In the genomic region with DNA sequence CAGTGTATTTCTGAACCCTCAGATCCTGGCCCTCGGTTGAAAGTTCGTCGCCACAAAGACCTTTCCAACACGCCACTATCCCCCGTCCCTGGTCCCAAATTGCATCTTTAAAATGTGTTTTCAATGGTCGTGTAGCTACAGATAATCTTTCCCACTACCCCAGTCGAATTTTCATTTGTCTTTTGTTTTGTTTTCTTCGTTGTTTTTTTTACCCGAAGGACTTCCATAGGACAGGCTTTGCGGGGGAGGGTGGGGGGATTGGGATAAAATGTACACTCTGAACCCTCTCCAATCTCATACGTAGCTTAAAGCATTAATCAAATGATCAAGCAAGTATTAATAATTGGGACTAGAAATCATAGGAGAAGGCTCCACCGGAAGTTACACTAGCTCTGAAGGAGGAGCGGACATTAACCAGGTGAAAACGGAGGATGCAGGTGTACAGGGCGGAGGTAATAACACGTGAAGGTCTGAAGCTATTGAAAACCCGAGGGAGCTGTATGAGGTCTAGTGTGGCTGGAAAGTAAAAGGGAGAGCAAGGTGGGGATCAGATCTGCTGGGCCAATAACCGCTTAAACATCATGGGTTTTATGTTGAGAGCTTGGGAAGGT, we compare ENCODE assay signal across 1 cellular context.
A peak's percentile ranks its signal among the peaks of the same experiment; 100 is the strongest.
TF ChIP-seq lines count a peak whose summit lies in the region.

No MANE protein-coding gene starts in this region.

TF ChIP-seq in GM12878, 131 proteins besides CTCF, POLR2A, EP300 and RAD21:
- TF ChIP-seq, protein P1, sequence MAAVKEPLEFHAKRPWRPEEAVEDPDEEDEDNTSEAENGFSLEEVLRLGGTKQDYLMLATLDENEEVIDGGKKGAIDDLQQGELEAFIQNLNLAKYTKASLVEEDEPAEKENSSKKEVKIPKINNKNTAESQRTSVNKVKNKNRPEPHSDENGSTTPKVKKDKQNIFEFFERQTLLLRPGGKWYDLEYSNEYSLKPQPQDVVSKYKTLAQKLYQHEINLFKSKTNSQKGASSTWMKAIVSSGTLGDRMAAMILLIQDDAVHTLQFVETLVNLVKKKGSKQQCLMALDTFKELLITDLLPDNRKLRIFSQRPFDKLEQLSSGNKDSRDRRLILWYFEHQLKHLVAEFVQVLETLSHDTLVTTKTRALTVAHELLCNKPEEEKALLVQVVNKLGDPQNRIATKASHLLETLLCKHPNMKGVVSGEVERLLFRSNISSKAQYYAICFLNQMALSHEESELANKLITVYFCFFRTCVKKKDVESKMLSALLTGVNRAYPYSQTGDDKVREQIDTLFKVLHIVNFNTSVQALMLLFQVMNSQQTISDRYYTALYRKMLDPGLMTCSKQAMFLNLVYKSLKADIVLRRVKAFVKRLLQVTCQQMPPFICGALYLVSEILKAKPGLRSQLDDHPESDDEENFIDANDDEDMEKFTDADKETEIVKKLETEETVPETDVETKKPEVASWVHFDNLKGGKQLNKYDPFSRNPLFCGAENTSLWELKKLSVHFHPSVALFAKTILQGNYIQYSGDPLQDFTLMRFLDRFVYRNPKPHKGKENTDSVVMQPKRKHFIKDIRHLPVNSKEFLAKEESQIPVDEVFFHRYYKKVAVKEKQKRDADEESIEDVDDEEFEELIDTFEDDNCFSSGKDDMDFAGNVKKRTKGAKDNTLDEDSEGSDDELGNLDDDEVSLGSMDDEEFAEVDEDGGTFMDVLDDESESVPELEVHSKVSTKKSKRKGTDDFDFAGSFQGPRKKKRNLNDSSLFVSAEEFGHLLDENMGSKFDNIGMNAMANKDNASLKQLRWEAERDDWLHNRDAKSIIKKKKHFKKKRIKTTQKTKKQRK (IDR thresholded peaks at IDR 0.05; ENCODE audit: low read depth, low read length) = no peak
- TF ChIP-seq, protein P2, sequence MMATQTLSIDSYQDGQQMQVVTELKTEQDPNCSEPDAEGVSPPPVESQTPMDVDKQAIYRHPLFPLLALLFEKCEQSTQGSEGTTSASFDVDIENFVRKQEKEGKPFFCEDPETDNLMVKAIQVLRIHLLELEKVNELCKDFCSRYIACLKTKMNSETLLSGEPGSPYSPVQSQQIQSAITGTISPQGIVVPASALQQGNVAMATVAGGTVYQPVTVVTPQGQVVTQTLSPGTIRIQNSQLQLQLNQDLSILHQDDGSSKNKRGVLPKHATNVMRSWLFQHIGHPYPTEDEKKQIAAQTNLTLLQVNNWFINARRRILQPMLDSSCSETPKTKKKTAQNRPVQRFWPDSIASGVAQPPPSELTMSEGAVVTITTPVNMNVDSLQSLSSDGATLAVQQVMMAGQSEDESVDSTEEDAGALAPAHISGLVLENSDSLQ (IDR thresholded peaks at IDR 0.05) = no peak
- TF ChIP-seq, protein P3, sequence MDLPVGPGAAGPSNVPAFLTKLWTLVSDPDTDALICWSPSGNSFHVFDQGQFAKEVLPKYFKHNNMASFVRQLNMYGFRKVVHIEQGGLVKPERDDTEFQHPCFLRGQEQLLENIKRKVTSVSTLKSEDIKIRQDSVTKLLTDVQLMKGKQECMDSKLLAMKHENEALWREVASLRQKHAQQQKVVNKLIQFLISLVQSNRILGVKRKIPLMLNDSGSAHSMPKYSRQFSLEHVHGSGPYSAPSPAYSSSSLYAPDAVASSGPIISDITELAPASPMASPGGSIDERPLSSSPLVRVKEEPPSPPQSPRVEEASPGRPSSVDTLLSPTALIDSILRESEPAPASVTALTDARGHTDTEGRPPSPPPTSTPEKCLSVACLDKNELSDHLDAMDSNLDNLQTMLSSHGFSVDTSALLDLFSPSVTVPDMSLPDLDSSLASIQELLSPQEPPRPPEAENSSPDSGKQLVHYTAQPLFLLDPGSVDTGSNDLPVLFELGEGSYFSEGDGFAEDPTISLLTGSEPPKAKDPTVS (IDR thresholded peaks at IDR 0.05; ENCODE audit: low read depth, low read length) = no peak
- TF ChIP-seq RB1 (IDR thresholded peaks at IDR 0.05; ENCODE audit: borderline replicate concordance) (no peak), WRNIP1 (IDR thresholded peaks at IDR 0.05; ENCODE audit: borderline replicate concordance, low read depth, low read length) (no peak), SP1 (IDR thresholded peaks at IDR 0.05; ENCODE audit: low read depth, low read length) (no peak), MTA2 (IDR thresholded peaks at IDR 0.05; ENCODE audit: low read depth) (0 out of 2 replicates have a peak, but pooled peaks have one; percentile 49), CREB1 (IDR thresholded peaks at IDR 0.05; ENCODE audit: low read depth) (no peak), ZNF274 (IDR thresholded peaks at IDR 0.05; ENCODE audit: insufficient read depth, insufficient read length) (no peak), TCF7 (IDR thresholded peaks at IDR 0.05; ENCODE audit: borderline replicate concordance) (no peak), ETV6 (conservative IDR thresholded peaks at IDR 0.05 in 1 of 2, IDR thresholded peaks at IDR 0.05 in 1 of 2; ENCODE audit: borderline replicate concordance in 1 of 2, low read depth in 1 of 2) (no peak), ZNF217 (IDR thresholded peaks at IDR 0.05) (no peak), EGR1 (IDR thresholded peaks at IDR 0.05; ENCODE audit: borderline replicate concordance in 1 of 2, low read depth in 2 of 2, low read length in 2 of 2) (no peak), CHD1 (IDR thresholded peaks at IDR 0.05; ENCODE audit: low read depth, low read length) (no peak), ZNF622 (IDR thresholded peaks at IDR 0.05) (no peak), ZSCAN29 (IDR thresholded peaks at IDR 0.05) (no peak), SRF (IDR thresholded peaks at IDR 0.05; ENCODE audit: low read depth in 2 of 2, low read length in 2 of 2) (no peak), CHD4 (IDR thresholded peaks at IDR 0.05) (no peak), IRF4 (IDR thresholded peaks at IDR 0.05; ENCODE audit: low read depth, low read length) (no peak), SPI1 (IDR thresholded peaks at IDR 0.05; ENCODE audit: borderline replicate concordance, insufficient read depth, low read depth, low read length) (no peak), NFIC (IDR thresholded peaks at IDR 0.05; ENCODE audit: low read depth, low read length) (no peak), MTA3 (IDR thresholded peaks at IDR 0.05; ENCODE audit: borderline replicate concordance, low read length) (no peak), EED (IDR thresholded peaks at IDR 0.05; ENCODE audit: low read depth) (peak; percentile 2; the same call in 1 of the 2 replicates), GABPA (IDR thresholded peaks at IDR 0.05; ENCODE audit: low read depth) (0 out of 2 replicates have a peak, but pooled peaks have one; percentile 11), RBBP5 (conservative IDR thresholded peaks at IDR 0.05) (no peak), BACH1 (IDR thresholded peaks at IDR 0.05; ENCODE audit: borderline replicate concordance) (no peak), KAT2A (conservative IDR thresholded peaks at IDR 0.05; ENCODE audit: control insufficient read depth, low read depth, low read length) (no peak), TCF12 (IDR thresholded peaks at IDR 0.05; ENCODE audit: low read depth, low read length) (no peak)
- TF ChIP-seq, protein P4, sequence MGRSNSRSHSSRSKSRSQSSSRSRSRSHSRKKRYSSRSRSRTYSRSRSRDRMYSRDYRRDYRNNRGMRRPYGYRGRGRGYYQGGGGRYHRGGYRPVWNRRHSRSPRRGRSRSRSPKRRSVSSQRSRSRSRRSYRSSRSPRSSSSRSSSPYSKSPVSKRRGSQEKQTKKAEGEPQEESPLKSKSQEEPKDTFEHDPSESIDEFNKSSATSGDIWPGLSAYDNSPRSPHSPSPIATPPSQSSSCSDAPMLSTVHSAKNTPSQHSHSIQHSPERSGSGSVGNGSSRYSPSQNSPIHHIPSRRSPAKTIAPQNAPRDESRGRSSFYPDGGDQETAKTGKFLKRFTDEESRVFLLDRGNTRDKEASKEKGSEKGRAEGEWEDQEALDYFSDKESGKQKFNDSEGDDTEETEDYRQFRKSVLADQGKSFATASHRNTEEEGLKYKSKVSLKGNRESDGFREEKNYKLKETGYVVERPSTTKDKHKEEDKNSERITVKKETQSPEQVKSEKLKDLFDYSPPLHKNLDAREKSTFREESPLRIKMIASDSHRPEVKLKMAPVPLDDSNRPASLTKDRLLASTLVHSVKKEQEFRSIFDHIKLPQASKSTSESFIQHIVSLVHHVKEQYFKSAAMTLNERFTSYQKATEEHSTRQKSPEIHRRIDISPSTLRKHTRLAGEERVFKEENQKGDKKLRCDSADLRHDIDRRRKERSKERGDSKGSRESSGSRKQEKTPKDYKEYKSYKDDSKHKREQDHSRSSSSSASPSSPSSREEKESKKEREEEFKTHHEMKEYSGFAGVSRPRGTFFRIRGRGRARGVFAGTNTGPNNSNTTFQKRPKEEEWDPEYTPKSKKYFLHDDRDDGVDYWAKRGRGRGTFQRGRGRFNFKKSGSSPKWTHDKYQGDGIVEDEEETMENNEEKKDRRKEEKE (IDR thresholded peaks at IDR 0.05) = no peak
- TF ChIP-seq, protein P5, sequence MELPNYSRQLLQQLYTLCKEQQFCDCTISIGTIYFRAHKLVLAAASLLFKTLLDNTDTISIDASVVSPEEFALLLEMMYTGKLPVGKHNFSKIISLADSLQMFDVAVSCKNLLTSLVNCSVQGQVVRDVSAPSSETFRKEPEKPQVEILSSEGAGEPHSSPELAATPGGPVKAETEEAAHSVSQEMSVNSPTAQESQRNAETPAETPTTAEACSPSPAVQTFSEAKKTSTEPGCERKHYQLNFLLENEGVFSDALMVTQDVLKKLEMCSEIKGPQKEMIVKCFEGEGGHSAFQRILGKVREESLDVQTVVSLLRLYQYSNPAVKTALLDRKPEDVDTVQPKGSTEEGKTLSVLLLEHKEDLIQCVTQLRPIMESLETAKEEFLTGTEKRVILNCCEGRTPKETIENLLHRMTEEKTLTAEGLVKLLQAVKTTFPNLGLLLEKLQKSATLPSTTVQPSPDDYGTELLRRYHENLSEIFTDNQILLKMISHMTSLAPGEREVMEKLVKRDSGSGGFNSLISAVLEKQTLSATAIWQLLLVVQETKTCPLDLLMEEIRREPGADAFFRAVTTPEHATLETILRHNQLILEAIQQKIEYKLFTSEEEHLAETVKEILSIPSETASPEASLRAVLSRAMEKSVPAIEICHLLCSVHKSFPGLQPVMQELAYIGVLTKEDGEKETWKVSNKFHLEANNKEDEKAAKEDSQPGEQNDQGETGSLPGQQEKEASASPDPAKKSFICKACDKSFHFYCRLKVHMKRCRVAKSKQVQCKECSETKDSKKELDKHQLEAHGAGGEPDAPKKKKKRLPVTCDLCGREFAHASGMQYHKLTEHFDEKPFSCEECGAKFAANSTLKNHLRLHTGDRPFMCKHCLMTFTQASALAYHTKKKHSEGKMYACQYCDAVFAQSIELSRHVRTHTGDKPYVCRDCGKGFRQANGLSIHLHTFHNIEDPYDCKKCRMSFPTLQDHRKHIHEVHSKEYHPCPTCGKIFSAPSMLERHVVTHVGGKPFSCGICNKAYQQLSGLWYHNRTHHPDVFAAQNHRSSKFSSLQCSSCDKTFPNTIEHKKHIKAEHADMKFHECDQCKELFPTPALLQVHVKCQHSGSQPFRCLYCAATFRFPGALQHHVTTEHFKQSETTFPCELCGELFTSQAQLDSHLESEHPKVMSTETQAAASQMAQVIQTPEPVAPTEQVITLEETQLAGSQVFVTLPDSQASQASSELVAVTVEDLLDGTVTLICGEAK (IDR thresholded peaks at IDR 0.05; ENCODE audit: borderline replicate concordance) = peak; percentile 30; the same call in 1 of the 2 replicates
- TF ChIP-seq, protein P6, sequence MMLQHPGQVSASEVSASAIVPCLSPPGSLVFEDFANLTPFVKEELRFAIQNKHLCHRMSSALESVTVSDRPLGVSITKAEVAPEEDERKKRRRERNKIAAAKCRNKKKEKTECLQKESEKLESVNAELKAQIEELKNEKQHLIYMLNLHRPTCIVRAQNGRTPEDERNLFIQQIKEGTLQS (IDR thresholded peaks at IDR 0.05; ENCODE audit: borderline replicate concordance, extremely low read depth, low read depth, low read length) = 0 out of 2 replicates have a peak, but pooled peaks have one; percentile 2
- TF ChIP-seq, protein P7, sequence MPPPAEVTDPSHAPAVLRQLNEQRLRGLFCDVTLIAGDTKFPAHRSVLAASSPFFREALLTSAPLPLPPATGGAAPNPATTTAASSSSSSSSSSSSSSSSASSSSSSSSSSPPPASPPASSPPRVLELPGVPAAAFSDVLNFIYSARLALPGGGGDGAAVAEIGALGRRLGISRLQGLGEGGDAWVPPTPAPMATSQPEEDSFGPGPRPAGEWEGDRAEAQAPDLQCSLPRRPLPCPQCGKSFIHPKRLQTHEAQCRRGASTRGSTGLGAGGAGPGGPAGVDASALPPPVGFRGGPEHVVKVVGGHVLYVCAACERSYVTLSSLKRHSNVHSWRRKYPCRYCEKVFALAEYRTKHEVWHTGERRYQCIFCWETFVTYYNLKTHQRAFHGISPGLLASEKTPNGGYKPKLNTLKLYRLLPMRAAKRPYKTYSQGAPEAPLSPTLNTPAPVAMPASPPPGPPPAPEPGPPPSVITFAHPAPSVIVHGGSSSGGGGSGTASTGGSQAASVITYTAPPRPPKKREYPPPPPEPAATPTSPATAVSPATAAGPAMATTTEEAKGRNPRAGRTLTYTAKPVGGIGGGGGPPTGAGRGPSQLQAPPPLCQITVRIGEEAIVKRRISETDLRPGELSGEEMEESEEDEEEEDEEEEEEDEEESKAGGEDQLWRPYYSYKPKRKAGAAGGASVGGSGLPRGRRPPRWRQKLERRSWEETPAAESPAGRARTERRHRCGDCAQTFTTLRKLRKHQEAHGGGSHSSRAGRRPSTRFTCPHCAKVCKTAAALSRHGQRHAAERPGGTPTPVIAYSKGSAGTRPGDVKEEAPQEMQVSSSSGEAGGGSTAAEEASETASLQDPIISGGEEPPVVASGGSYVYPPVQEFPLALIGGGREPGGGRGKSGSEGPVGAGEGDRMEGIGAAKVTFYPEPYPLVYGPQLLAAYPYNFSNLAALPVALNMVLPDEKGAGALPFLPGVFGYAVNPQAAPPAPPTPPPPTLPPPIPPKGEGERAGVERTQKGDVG (CRISPR knock-in tag; IDR thresholded peaks at IDR 0.05) = no peak
- TF ChIP-seq, protein P8, sequence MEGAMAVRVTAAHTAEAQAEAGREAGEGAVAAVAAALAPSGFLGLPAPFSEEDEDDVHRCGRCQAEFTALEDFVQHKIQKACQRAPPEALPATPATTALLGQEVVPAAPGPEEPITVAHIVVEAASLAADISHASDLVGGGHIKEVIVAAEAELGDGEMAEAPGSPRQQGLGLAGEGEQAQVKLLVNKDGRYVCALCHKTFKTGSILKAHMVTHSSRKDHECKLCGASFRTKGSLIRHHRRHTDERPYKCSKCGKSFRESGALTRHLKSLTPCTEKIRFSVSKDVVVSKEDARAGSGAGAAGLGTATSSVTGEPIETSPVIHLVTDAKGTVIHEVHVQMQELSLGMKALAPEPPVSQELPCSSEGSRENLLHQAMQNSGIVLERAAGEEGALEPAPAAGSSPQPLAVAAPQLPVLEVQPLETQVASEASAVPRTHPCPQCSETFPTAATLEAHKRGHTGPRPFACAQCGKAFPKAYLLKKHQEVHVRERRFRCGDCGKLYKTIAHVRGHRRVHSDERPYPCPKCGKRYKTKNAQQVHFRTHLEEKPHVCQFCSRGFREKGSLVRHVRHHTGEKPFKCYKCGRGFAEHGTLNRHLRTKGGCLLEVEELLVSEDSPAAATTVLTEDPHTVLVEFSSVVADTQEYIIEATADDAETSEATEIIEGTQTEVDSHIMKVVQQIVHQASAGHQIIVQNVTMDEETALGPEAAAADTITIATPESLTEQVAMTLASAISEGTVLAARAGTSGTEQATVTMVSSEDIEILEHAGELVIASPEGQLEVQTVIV (IDR thresholded peaks at IDR 0.05; ENCODE audit: borderline replicate concordance, partially characterized antibody) = no peak
TF ChIP-seq in GM12878: peak in this region for 5.
